Comparison of ENCODE assay signal across 8 cellular contexts in the genomic region with DNA sequence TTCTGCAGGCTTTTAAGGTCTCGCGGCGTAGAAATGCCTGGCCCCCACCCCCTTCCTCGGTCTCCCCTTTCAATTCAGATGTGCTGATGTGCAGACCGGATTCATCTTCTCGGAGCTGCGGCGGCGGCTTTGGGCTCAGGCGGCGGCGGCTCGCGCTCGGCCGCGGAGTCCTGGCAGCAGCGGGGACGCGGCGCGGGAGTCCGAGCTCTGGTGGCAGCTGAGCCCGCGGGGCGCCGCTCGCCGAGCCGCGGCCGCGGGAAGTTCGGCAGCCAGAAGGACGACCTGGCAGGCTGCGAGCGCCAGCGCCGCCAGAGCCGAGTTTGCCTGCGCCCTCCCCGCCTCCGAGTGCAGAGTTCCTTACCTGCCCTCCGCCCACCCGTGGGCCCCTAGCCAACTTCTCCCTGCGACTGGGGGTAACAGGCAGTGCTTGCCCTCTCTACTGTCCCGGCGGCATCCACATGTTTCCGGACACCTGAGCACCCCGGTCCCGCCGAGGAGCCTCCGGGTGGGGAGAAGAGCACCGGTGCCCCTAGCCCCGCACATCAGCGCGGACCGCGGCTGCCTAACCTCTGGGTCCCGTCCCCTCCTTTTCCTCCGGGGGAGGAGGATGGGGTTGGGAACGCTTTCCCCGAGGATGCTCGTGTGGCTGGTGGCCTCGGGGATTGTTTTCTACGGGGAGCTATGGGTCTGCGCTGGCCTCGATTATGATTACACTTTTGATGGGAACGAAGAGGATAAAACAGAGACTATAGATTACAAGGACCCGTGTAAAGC. TPM values are rescaled to one million over a fixed set of nuclear protein-coding genes. Genes with fewer than 3 reads are reported as not detected.
DNase-seq lines count a peak whose midpoint lies in the region; FAIRE-seq and TF ChIP-seq lines count a peak whose summit lies in the region.

No MANE protein-coding gene starts in this region.

- no peak for FAIRE-seq in bronchial epithelial cell (lab: Jason Lieb, UNC)
- FAIRE-seq in RCC 7860 (lab: Jason Lieb, UNC), result no peak

- no peaks in the 10 kb centered on the region for H3K36me3 ChIP-seq in bronchial epithelial cell (ENCODE audit: control insufficient read depth, insufficient read depth, low read length)
- H3K36me3 ChIP-seq in suprapubic skin, result no peaks in the 10 kb centered on the region

- TF ChIP-seq POLR2A in suprapubic skin (IDR thresholded peaks at IDR 0.05), result no peak

- H3K27ac ChIP-seq in suprapubic skin, result peak overlapping the region; percentile 74

- in situ Hi-C loops in KBM-7 (cut with MboI; ENCODE audit: low pct_unique_long_range_greater_than_20kb, low sequenced_read_pairs), result no loop called here

- TF ChIP-seq CTCF in bronchial epithelial cell (IDR thresholded peaks at IDR 0.05; ENCODE audit: insufficient read depth, low read length, severe bottlenecking) (no peak), suprapubic skin (IDR thresholded peaks at IDR 0.05) (no peak)

- WGBS in suprapubic skin, result 1% methylated on average over 32 of the region's 70 CpGs

- no peaks in the 10 kb centered on the region for H3K9me3 ChIP-seq in suprapubic skin

- peaks cover 34% of the 10 kb centered on the region for H3K4me1 ChIP-seq in suprapubic skin

- H3K4me3 ChIP-seq in bronchial epithelial cell (ENCODE audit: low read depth, low read length) (peak overlapping the region; percentile 42), suprapubic skin (peak overlapping the region; percentile 72)

- H3K27me3 ChIP-seq in bronchial epithelial cell (ENCODE audit: control insufficient read depth, insufficient read depth, low read length) (peaks cover 5% of the 10 kb centered on the region), suprapubic skin (peaks cover 19% of the 10 kb centered on the region)

- TF ChIP-seq EP300 in suprapubic skin (IDR thresholded peaks at IDR 0.05), result no peak

- DNase-seq in EL (peak; percentile 40), KBM-7 (peak; percentile 12), bronchial epithelial cell (ENCODE audit: low read depth) (peak; percentile 4), kidney tubule cell (ENCODE audit: low spot score) (peak; percentile 49), suprapubic skin (ENCODE audit: low spot score in 2 of 2) (peak in 1 of 2 donors; percentile 66), activated gamma-delta T cell (lab: John Stamatoyannopoulos, UW) (no peak), NOMO-1 treated with DMSO at 0.1 percent for 48 hours (lab: John Stamatoyannopoulos, UW; ENCODE audit: unreplicated experiment) (no peak), RCC 7860 (ENCODE audit: low spot score) (no peak)

RNA-seq across cellular contexts. Expression of a gene that starts 0.4 kb away (rescaled TPM):
- total RNA-seq in bronchial epithelial cell, result 0.13 and 0.53 TPM in 2 replicates
- total RNA-seq in suprapubic skin, result 10 to 100 TPM in 2 of 4 donors, 1 to 10 TPM in 2; 6.4 to 12.9 (median 8.6) TPM

Comparison
In these comparisons a context has a peak if more than half of its experiments do, and no peak if none do; other contexts are left out.
1. DNase-seq: peak in EL (single experiment), KBM-7 (single experiment), bronchial epithelial cell (single experiment) and kidney tubule cell (single experiment); none in activated gamma-delta T cell (single experiment), NOMO-1 treated with DMSO at 0.1 percent for 48 hours (single experiment) and RCC 7860 (single experiment).